ENCODE assay signal across 1 cellular context in genomic region chr13:50928609-50929274, GRCh38.
TF ChIP-seq lines count a peak whose summit lies in the region.

No MANE protein-coding gene starts in this region.

TF ChIP-seq in GM23338, 12 proteins besides CTCF, POLR2A, EP300 and RAD21 (continued from another document):
- TF ChIP-seq ZNF462 (CRISPR knock-in tag; IDR thresholded peaks at IDR 0.05) = no peak
- no peak for TF ChIP-seq EZH2 (IDR thresholded peaks at IDR 0.05; ENCODE audit: low read depth, unreplicated experiment)
- no peak for TF ChIP-seq CREB1 (CRISPR knock-in tag; IDR thresholded peaks at IDR 0.05; ENCODE audit: low read depth)
- TF ChIP-seq JUNB (IDR thresholded peaks at IDR 0.05; ENCODE audit: unreplicated experiment) = no peak
- no peak for TF ChIP-seq REST (IDR thresholded peaks at IDR 0.05; ENCODE audit: unreplicated experiment)
- no peak for TF ChIP-seq EZH2phosphoT487 (IDR thresholded peaks at IDR 0.05; ENCODE audit: unreplicated experiment)
- TF ChIP-seq POLR2AphosphoS5 (IDR thresholded peaks at IDR 0.05; ENCODE audit: low read depth) = no peak
- no peak for TF ChIP-seq NANOG (IDR thresholded peaks at IDR 0.05; ENCODE audit: borderline replicate concordance)
- TF ChIP-seq ETS1 (IDR thresholded peaks at IDR 0.05) = no peak
- no peak for TF ChIP-seq ZNF331 (CRISPR knock-in tag; IDR thresholded peaks at IDR 0.05; ENCODE audit: low read depth)
- no peak for TF ChIP-seq STAT1 (IDR thresholded peaks at IDR 0.05; ENCODE audit: unreplicated experiment)
